7 cellular contexts compared by ENCODE assay signal in genomic region chr11:1512531-1513258, GRCh38. TPM values are rescaled to one million over a fixed set of nuclear protein-coding genes. Genes with fewer than 3 reads are reported as not detected.
DNase-seq lines count a peak whose midpoint lies in the region; ATAC-seq, FAIRE-seq and TF ChIP-seq lines count a peak whose summit lies in the region.
"Not testable (repeated sequence)": the region's sequence is repeated elsewhere in the genome, so short reads cannot be mapped to it uniquely, and the experiment has no call there.

No MANE protein-coding gene starts in this region.

- peaks cover 68% of the 10 kb centered on the region for H3K4me1 Mint-ChIP-seq in central memory CD8-positive, alpha-beta T cell

- not testable (repeated sequence) for H2BK15ac ChIP-seq in mesendoderm (replicated peaks; ENCODE audit: low read depth)

- H3K4me2 ChIP-seq in mesendoderm (ENCODE audit: low read length), result not testable (repeated sequence)

- not testable (repeated sequence) for H3K27me3 Mint-ChIP-seq in central memory CD8-positive, alpha-beta T cell

- H3K36me3 Mint-ChIP-seq in central memory CD8-positive, alpha-beta T cell (ENCODE audit: insufficient read depth), result not testable (repeated sequence)

- not testable (repeated sequence) for H4K5ac ChIP-seq in mesendoderm (ENCODE audit: low read length)

- H3K4me3 Mint-ChIP-seq in central memory CD8-positive, alpha-beta T cell, result not testable (repeated sequence)

- not testable (repeated sequence) for H3K4ac ChIP-seq in mesendoderm (ENCODE audit: low read depth, low read length)

- H3K27ac Mint-ChIP-seq in central memory CD8-positive, alpha-beta T cell (ENCODE audit: low read depth), result peak overlapping the region; percentile 87

- no CpG with 5 or more reads among the region's 9 CpGs for WGBS in mesendoderm (ENCODE audit: extremely low coverage, insufficient coverage, low lambda C conversion rate)

- H3K18ac ChIP-seq in mesendoderm (ENCODE audit: low read length), result not testable (repeated sequence)

- H2BK120ac ChIP-seq in mesendoderm (ENCODE audit: low read depth, low read length), result not testable (repeated sequence)

- not testable (repeated sequence) for H2AK5ac ChIP-seq in mesendoderm (ENCODE audit: low read length)

- not testable (repeated sequence) for H4K8ac ChIP-seq in mesendoderm (ENCODE audit: low read depth, low read length)

- not testable (repeated sequence) for FAIRE-seq in D721Med (lab: Jason Lieb, UNC); HTR-8/SVneo (lab: Jason Lieb, UNC)

- not testable (repeated sequence) for H3K27me3 ChIP-seq in mesendoderm (ENCODE audit: insufficient read depth, low read length, poor library complexity)

- intact Hi-C loops in left ventricle myocardium superior (cut with micrococcal nuclease), result not testable (repeated sequence)

- not testable (repeated sequence) for H3K56ac ChIP-seq in mesendoderm (ENCODE audit: low read length)

- not testable (repeated sequence) for H3K79me2 ChIP-seq in mesendoderm (ENCODE audit: control insufficient read depth, insufficient read depth, low read length)

- not testable (repeated sequence) for H2BK5ac ChIP-seq in mesendoderm (ENCODE audit: low read length)

- H3K4me3 ChIP-seq in mesendoderm (ENCODE audit: low read length), result not testable (repeated sequence)

- H3K4me1 ChIP-seq in mesendoderm (ENCODE audit: control insufficient read depth, low read depth, low read length), result not testable (repeated sequence)

- H3K9ac ChIP-seq in mesendoderm (ENCODE audit: low read length), result not testable (repeated sequence)

- H3K23ac ChIP-seq in mesendoderm (ENCODE audit: low read length), result not testable (repeated sequence)

- H3K9me3 Mint-ChIP-seq in central memory CD8-positive, alpha-beta T cell, result not testable (repeated sequence)

- H3K27ac ChIP-seq in mesendoderm (ENCODE audit: low read depth, low read length), result not testable (repeated sequence)

- H3K79me1 ChIP-seq in mesendoderm (ENCODE audit: low read length), result peaks cover 15% of the 10 kb centered on the region

- TF ChIP-seq CTCF in D721Med (IDR thresholded peaks at IDR 0.05; ENCODE audit: insufficient read depth, missing control alignments), result not testable (repeated sequence)

- peak; percentile 38 for DNase-seq in D721Med (ENCODE audit: insufficient read length, low spot score)
- peak; percentile 45 for DNase-seq in HTR-8/SVneo (ENCODE audit: insufficient read length, low spot score)
- DNase-seq in NCI-H82 (lab: John Stamatoyannopoulos, UW), result peak; percentile 82
- peak; percentile 42 for DNase-seq in SW480 (ENCODE audit: low spot score)
- not testable (repeated sequence) for DNase-seq in central memory CD8-positive, alpha-beta T cell (ENCODE audit: low spot score in 2 of 2)
- peak; percentile 7 for DNase-seq in left ventricle myocardium superior
- peak; percentile 76 for DNase-seq in mesendoderm

- ATAC-seq in central memory CD8-positive, alpha-beta T cell (replicated peaks; ENCODE audit: extremely low read depth, poor library complexity, severe bottlenecking); left ventricle myocardium superior: not testable (repeated sequence)

- H3K36me3 ChIP-seq in mesendoderm (ENCODE audit: control insufficient read depth, insufficient read depth, low read length), result not testable (repeated sequence)

RNA-seq across cellular contexts. Expression of gene MOB2, which starts 26.1 kb away (rescaled TPM):
- total RNA-seq in left ventricle myocardium superior, result 52.8 TPM
- 8.7 TPM for polyA plus RNA-seq in mesendoderm (2013, experiment 1 of 2)
- 8.7 TPM for polyA plus RNA-seq in mesendoderm (2013, experiment 2 of 2)

RNA-seq across cellular contexts. Expression of gene DUSP8, which starts 59.4 kb away (rescaled TPM):
- 7.7 TPM for total RNA-seq in left ventricle myocardium superior
- polyA plus RNA-seq in mesendoderm (2013, experiment 1 of 2), result 12.2 TPM
- polyA plus RNA-seq in mesendoderm (2013, experiment 2 of 2), result 11.3 TPM
